Comparison of ENCODE assay signal across 8 cellular contexts in genomic region chr17:75261336-75262111, GRCh38. TPM values are rescaled to one million over a fixed set of nuclear protein-coding genes. Genes with fewer than 3 reads are reported as not detected.
DNase-seq lines count a peak whose midpoint lies in the region; ATAC-seq and TF ChIP-seq lines count a peak whose summit lies in the region.

Gene GGA3 (minus strand): TSS chr17:75261606. CDS start chr17:75261587, 19 bp downstream.
Gene MRPS7 (plus strand): TSS chr17:75261879. CDS start chr17:75261901, 22 bp downstream.

- peak within 1 kb of the TSS; percentile 95 to 99 (median 99) for H3K9ac ChIP-seq in BLaER1 treated with 17β-estradiol and CSF1 and Interleukin-3, amounts not matched to agents 10 nM and 100 nM

- H4K20me1 ChIP-seq in BLaER1 treated with 17β-estradiol and CSF1 and Interleukin-3, amounts not matched to agents 10 nM and 100 nM = peaks cover 0 to 33% (median 17%) of the 10 kb centered on the region in 11 experiments; a peak in 10 of 22 replicates

- H3K27me3 ChIP-seq in BLaER1 treated with 17β-estradiol and CSF1 and Interleukin-3, amounts not matched to agents 10 nM and 100 nM = no peaks in the 10 kb centered on the region
- H3K27me3 ChIP-seq in right lobe of liver = no peaks in the 10 kb centered on the region

- H3K4me2 ChIP-seq in BLaER1 treated with 17β-estradiol and CSF1 and Interleukin-3, amounts not matched to agents 10 nM and 100 nM = peak within 1 kb of the TSS; percentile 82 to 99 (median 97)

- TF ChIP-seq CTCF in right lobe of liver (IDR thresholded peaks at IDR 0.05) = no peak

- peak; percentile 95 for DNase-seq in NCI-H774 (lab: John Stamatoyannopoulos, UW)
- peak; percentile 95 for DNase-seq in activated CD4-positive, alpha-beta T cell treated with anti-CD3 and anti-CD28 coated beads, Interleukin-2, amount 50 U/mL, for 4 hours
- peak; percentile 96 for DNase-seq in dermis blood vessel endothelial cell
- DNase-seq in right lobe of liver = peak; percentile 96 to 97 (median 96)
- peak; percentile 93 to 94 for DNase-seq in stimulated activated CD4-positive, alpha-beta T cell treated with anti-CD3 and anti-CD28 coated beads, Interleukin-4, amount 100 ng/mL, for 4 hours

- peaks cover 27 to 57% (median 37%) of the 10 kb centered on the region in 10 experiments for H3K4me1 ChIP-seq in BLaER1 treated with 17β-estradiol and CSF1 and Interleukin-3, amounts not matched to agents 10 nM and 100 nM
- H3K4me1 ChIP-seq in right lobe of liver = peaks cover 2 to 17% (median 4%) of the 10 kb centered on the region in 4 donors

- peak; percentile 70 for TF ChIP-seq POLR2A in right lobe of liver (IDR thresholded peaks at IDR 0.05)

- peak; percentile 91 for ATAC-seq in GM19397 (IDR thresholded peaks at IDR 0.05; ENCODE audit: unreplicated experiment)
- ATAC-seq in HG03571 (IDR thresholded peaks at IDR 0.05; ENCODE audit: unreplicated experiment) = peak; percentile 83
- peak; percentile 97 to 99 (median 98) for ATAC-seq in right lobe of liver

- H3K4me3 ChIP-seq in BLaER1 treated with 17β-estradiol and CSF1 and Interleukin-3, amounts not matched to agents 10 nM and 100 nM = peak within 1 kb of the TSS; percentile 85 to 98 (median 88)
- peak within 1 kb of the TSS; percentile 89 to 100 (median 96) for H3K4me3 ChIP-seq in right lobe of liver

- peak within 1 kb of the TSS; percentile 94 to 99 (median 97) for H3K27ac ChIP-seq in BLaER1 treated with 17β-estradiol and CSF1 and Interleukin-3, amounts not matched to agents 10 nM and 100 nM
- H3K27ac ChIP-seq in right lobe of liver = peak within 1 kb of the TSS; percentile 89 to 99 (median 96)

- no peaks in the 10 kb centered on the region for H3K9me3 ChIP-seq in BLaER1 treated with 17β-estradiol and CSF1 and Interleukin-3, amounts not matched to agents 10 nM and 100 nM (replicated peaks in 1 of 11)
- no peaks in the 10 kb centered on the region for H3K9me3 ChIP-seq in right lobe of liver

- 0% methylated on average over 1 of the region's 69 CpGs for WGBS in right lobe of liver (ENCODE audit: insufficient coverage, low coverage, low lambda C conversion rate, missing lambda C conversion rate)

- intact Hi-C loops in right lobe of liver (cut with DNase I) = no loop called here

- H3K36me3 ChIP-seq in BLaER1 treated with 17β-estradiol and CSF1 and Interleukin-3, amounts not matched to agents 10 nM and 100 nM = peaks cover 33 to 51% (median 38%) of the 10 kb centered on the region in 11 experiments
- peaks cover 0 to 24% (median 8%) of the 10 kb centered on the region in 4 donors for H3K36me3 ChIP-seq in right lobe of liver

RNA-seq across cellular contexts. Expression of gene GGA3, which starts in this region (rescaled TPM):
- total RNA-seq in dermis blood vessel endothelial cell (11.9 and 26.4 TPM in 2 replicates), right lobe of liver (10 to 100 TPM; 12.4 to 18.9 (median 15.8) TPM)

RNA-seq across cellular contexts. Expression of gene MRPS7, which starts in this region (rescaled TPM):
- 63.2 and 73.5 TPM in 2 replicates for total RNA-seq in dermis blood vessel endothelial cell
- 10 to 100 TPM; 29.6 to 37.2 (median 33.7) TPM for total RNA-seq in right lobe of liver

Comparison
In these comparisons a context has a peak if more than half of its experiments do, and no peak if none do; other contexts are left out.
1. Peak in every context shown above with its lines: DNase-seq, ATAC-seq, H3K4me3 ChIP-seq and H3K27ac ChIP-seq.